ENCODE assay signal across 1 cellular context in genomic region chr1:201445300-201445699, GRCh38.
TF ChIP-seq lines count a peak whose summit lies in the region.

No MANE protein-coding gene starts in this region.

TF ChIP-seq in GM12878, 131 proteins besides CTCF, POLR2A, EP300 and RAD21:
- TF ChIP-seq PKNOX1 (IDR thresholded peaks at IDR 0.05), result peak; percentile 17; the same call in 1 of the 2 replicates
- TF ChIP-seq PRDM15 (CRISPR knock-in tag; IDR thresholded peaks at IDR 0.05), result no peak
- TF ChIP-seq MTA3 (IDR thresholded peaks at IDR 0.05; ENCODE audit: borderline replicate concordance, low read length), result no peak
- TF ChIP-seq TBL1XR1 (IDR thresholded peaks at IDR 0.05; ENCODE audit: low read depth, low read length), result no peak
- TF ChIP-seq IRF5 (IDR thresholded peaks at IDR 0.05; ENCODE audit: borderline replicate concordance), result no peak
- TF ChIP-seq HDAC2 (IDR thresholded peaks at IDR 0.05), result no peak
- no peak for TF ChIP-seq SUZ12 (IDR thresholded peaks at IDR 0.05; ENCODE audit: unreplicated experiment)
- no peak for TF ChIP-seq ATF2 (IDR thresholded peaks at IDR 0.05; ENCODE audit: low read length)
- TF ChIP-seq CEBPB (IDR thresholded peaks at IDR 0.05; ENCODE audit: borderline replicate concordance in 1 of 2, low read depth in 2 of 2, low read length in 2 of 2), result no peak
- TF ChIP-seq PAX8 (IDR thresholded peaks at IDR 0.05), result no peak
- no peak for TF ChIP-seq EZH2 (IDR thresholded peaks at IDR 0.05; ENCODE audit: borderline replicate concordance, control insufficient read depth, low read depth, low read length)
- no peak for TF ChIP-seq NFXL1 (IDR thresholded peaks at IDR 0.05; ENCODE audit: borderline replicate concordance)
- no peak for TF ChIP-seq SMC3 (IDR thresholded peaks at IDR 0.05; ENCODE audit: borderline replicate concordance, low read length)
- TF ChIP-seq ZBED1 (IDR thresholded peaks at IDR 0.05; ENCODE audit: borderline replicate concordance), result no peak
- 0 out of 2 replicates have a peak, but pooled peaks have one; percentile 26 for TF ChIP-seq MTA2 (IDR thresholded peaks at IDR 0.05; ENCODE audit: low read depth)
- TF ChIP-seq SREBF2 (IDR thresholded peaks at IDR 0.05; ENCODE audit: low read length), result no peak
- TF ChIP-seq NKRF (conservative IDR thresholded peaks at IDR 0.05), result no peak
- no peak for TF ChIP-seq KDM1A (IDR thresholded peaks at IDR 0.05; ENCODE audit: borderline replicate concordance)
- no peak for TF ChIP-seq GABPA (IDR thresholded peaks at IDR 0.05; ENCODE audit: low read depth)
- no peak for TF ChIP-seq SIN3A (IDR thresholded peaks at IDR 0.05; ENCODE audit: low read depth, low read length)
- TF ChIP-seq CBFB (IDR thresholded peaks at IDR 0.05; ENCODE audit: low read depth), result no peak
- peak in 1 of 2 experiments; percentile 48; a peak in 1 of 4 replicates for TF ChIP-seq BHLHE40 (IDR thresholded peaks at IDR 0.05; ENCODE audit: borderline replicate concordance in 1 of 2, low read depth in 2 of 2, low read length in 1 of 2)
